ENCODE assay signal across 12 cellular contexts in the genomic region with DNA sequence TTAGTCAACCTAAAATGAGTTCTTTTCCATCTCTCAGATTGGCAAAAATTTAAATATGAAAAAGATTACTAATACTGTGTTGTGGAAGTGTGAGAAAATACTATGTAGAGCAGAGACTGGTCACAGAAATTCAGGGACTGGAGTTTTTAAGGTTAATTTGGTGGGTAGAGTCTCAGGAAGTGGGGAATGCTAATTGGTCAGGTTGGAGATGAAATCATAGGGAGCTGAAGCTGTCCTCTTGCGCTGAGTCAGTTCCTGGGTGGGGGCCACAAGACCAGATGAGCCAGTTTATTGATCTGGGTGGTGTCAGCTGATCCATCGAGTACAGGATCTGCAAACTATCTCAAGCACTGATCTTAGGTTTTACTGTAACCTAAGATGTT. TPM values are rescaled to one million over a fixed set of nuclear protein-coding genes. Genes with fewer than 3 reads are reported as not detected.
DNase-seq lines count a peak whose midpoint lies in the region; ATAC-seq and TF ChIP-seq lines count a peak whose summit lies in the region.
"Had no signal": no experiment of that assay in that cellular context is flagged by ENCODE, and none has a peak within 500 bp of the region (broad histone marks: within the 10 kb centered on the region; RNA-seq: fewer than 3 reads in every experiment).

No MANE protein-coding gene starts in this region.

- H3K9me3 Mint-ChIP-seq in activated CD8-positive, alpha-beta memory T cell treated with anti-CD3 and anti-CD28 coated beads, Interleukin-2, amount 10 ng/mL, durations not matched to agents 7 days and 5 days (ENCODE audit: low read depth), result no peaks in the 10 kb centered on the region

- no peak for TF ChIP-seq EP300 in tibial nerve (IDR thresholded peaks at IDR 0.05)

- H3K4me2 ChIP-seq in smooth muscle cell, result no peak overlapping the region

- no peaks in the 10 kb centered on the region for H3K36me3 Mint-ChIP-seq in activated CD8-positive, alpha-beta memory T cell treated with anti-CD3 and anti-CD28 coated beads, Interleukin-2, amount 10 ng/mL, durations not matched to agents 7 days and 5 days
- H3K36me3 Mint-ChIP-seq in T-helper 17 cell (ENCODE audit: low read depth), result no peaks in the 10 kb centered on the region

- peak; percentile 52 for DNase-seq in activated CD8-positive, alpha-beta memory T cell treated with anti-CD3 and anti-CD28 coated beads, Interleukin-2, amount 10 ng/mL, durations not matched to agents 7 days and 5 days
- no peak for DNase-seq in activated CD8-positive, alpha-beta memory T cell treated with anti-CD3 and anti-CD28 coated beads for 24 hours
- DNase-seq in T-helper 17 cell (peak in 1 of 3 donors; percentile 13), body of pancreas (peak in 3 of 4 donors; percentile 16 to 36 (median 19)), smooth muscle cell (lab: John Stamatoyannopoulos, UW; ENCODE audit: unreplicated experiment) (no peak), HAP-1 (ENCODE audit: low spot score in 2 of 2) (no peak), tibial nerve (ENCODE audit: low spot score in 2 of 2) (no peak), hypothalamus (lab: John Stamatoyannopoulos, UW) (no peak)
- DNase-seq: GOT3, left ventricle myocardium superior had no signal

- CTCF ChIA-PET in activated CD8-positive, alpha-beta memory T cell treated with anti-CD3 and anti-CD28 coated beads, Interleukin-2, amount 10 ng/mL, durations not matched to agents 7 days and 5 days (lab: Charles Lee), result interaction anchor here (1.2 to 2.6 kb wide), 3 partner anchors 35 to 62 kb away, joined by 4 to 6 read pairs (median 5); a partner anchor contains a TSS

- TF ChIP-seq CTCF in body of pancreas (IDR thresholded peaks at IDR 0.05) (no peak), smooth muscle cell (IDR thresholded peaks at IDR 0.05; ENCODE audit: borderline replicate concordance, insufficient read depth, poor library complexity, severe bottlenecking) (no peak), tibial nerve (IDR thresholded peaks at IDR 0.05) (no peak)

- H3K4me1 Mint-ChIP-seq in activated CD8-positive, alpha-beta memory T cell treated with anti-CD3 and anti-CD28 coated beads, Interleukin-2, amount 10 ng/mL, durations not matched to agents 7 days and 5 days, result peaks cover 43% of the 10 kb centered on the region
- H3K4me1 Mint-ChIP-seq in T-helper 17 cell, result peaks cover 40% of the 10 kb centered on the region

- H3K4me3 Mint-ChIP-seq in activated CD8-positive, alpha-beta memory T cell treated with anti-CD3 and anti-CD28 coated beads, Interleukin-2, amount 10 ng/mL, durations not matched to agents 7 days and 5 days, result no peak overlapping the region
- H3K4me3 Mint-ChIP-seq in T-helper 17 cell, result peak overlapping the region; percentile 63

- H3K27me3 Mint-ChIP-seq in activated CD8-positive, alpha-beta memory T cell treated with anti-CD3 and anti-CD28 coated beads, Interleukin-2, amount 10 ng/mL, durations not matched to agents 7 days and 5 days, result no peaks in the 10 kb centered on the region
- H3K27me3 Mint-ChIP-seq in T-helper 17 cell, result no peaks in the 10 kb centered on the region

- H3K27ac Mint-ChIP-seq in activated CD8-positive, alpha-beta memory T cell treated with anti-CD3 and anti-CD28 coated beads, Interleukin-2, amount 10 ng/mL, durations not matched to agents 7 days and 5 days, result peak overlapping the region; percentile 71
- peak overlapping the region; percentile 89 for H3K27ac Mint-ChIP-seq in T-helper 17 cell

- no peaks in the 10 kb centered on the region for H3F3A ChIP-seq in smooth muscle cell (ENCODE audit: low read depth)

- no peaks in the 10 kb centered on the region for H4K20me1 ChIP-seq in smooth muscle cell (ENCODE audit: low read depth)

- peak; percentile 29 for ATAC-seq in activated CD8-positive, alpha-beta memory T cell treated with anti-CD3 and anti-CD28 coated beads, Interleukin-2, amount 10 ng/mL, durations not matched to agents 7 days and 5 days
- no peak for ATAC-seq in T-helper 17 cell
- ATAC-seq in body of pancreas, result peak; percentile 40
- ATAC-seq: left ventricle myocardium superior had no signal

- no peaks in the 10 kb centered on the region for H3K27me3 ChIP-seq in body of pancreas
- no peaks in the 10 kb centered on the region for H3K27me3 ChIP-seq in smooth muscle cell (ENCODE audit: low read depth)
- no peaks in the 10 kb centered on the region for H3K27me3 ChIP-seq in HAP-1 (ENCODE audit: low read depth)
- no peaks in the 10 kb centered on the region for H3K27me3 ChIP-seq in tibial nerve
- H3K27me3 ChIP-seq: breast epithelium had no signal

- H3K4me1 ChIP-seq in body of pancreas (peaks cover 35% of the 10 kb centered on the region), smooth muscle cell (ENCODE audit: low read depth) (no peaks in the 10 kb centered on the region), HAP-1 (no peaks in the 10 kb centered on the region; the same call in 1 of the 2 replicates), tibial nerve (no peaks in the 10 kb centered on the region)
- H3K4me1 ChIP-seq: breast epithelium had no signal

- H3K79me2 ChIP-seq in smooth muscle cell (ENCODE audit: low read depth), result no peaks in the 10 kb centered on the region

- in situ Hi-C loops in HAP-1 (cut with MboI; ENCODE audit: low sequenced_read_pairs), result no loop called here

- TF ChIP-seq POLR2A in body of pancreas (IDR thresholded peaks at IDR 0.05), result no peak
- TF ChIP-seq POLR2A in tibial nerve (IDR thresholded peaks at IDR 0.05), result no peak

- H3K36me3 ChIP-seq in body of pancreas (replicated peaks in 1 of 2; ENCODE audit: insufficient read depth in 1 of 2, low read depth in 2 of 2) (no peaks in the 10 kb centered on the region), smooth muscle cell (ENCODE audit: low read depth) (no peaks in the 10 kb centered on the region), HAP-1 (replicated peaks) (no peaks in the 10 kb centered on the region), tibial nerve (no peaks in the 10 kb centered on the region)
- H3K36me3 ChIP-seq: breast epithelium had no signal

- intact Hi-C loops in body of pancreas (cut with DNase I), result no loop called here

- H3K9me3 ChIP-seq in T-helper 17 cell (ENCODE audit: control insufficient read depth, low read length, poor library complexity, severe bottlenecking) (no peaks in the 10 kb centered on the region), body of pancreas (no peaks in the 10 kb centered on the region), smooth muscle cell (replicated peaks; ENCODE audit: low read depth) (no peaks in the 10 kb centered on the region), HAP-1 (no peaks in the 10 kb centered on the region), tibial nerve (no peaks in the 10 kb centered on the region)
- H3K9me3 ChIP-seq: breast epithelium had no signal

- no peak overlapping the region for H3K4me3 ChIP-seq in body of pancreas
- no peak overlapping the region for H3K4me3 ChIP-seq in smooth muscle cell
- H3K4me3 ChIP-seq in HAP-1, result no peak overlapping the region
- no peak overlapping the region for H3K4me3 ChIP-seq in tibial nerve
- H3K4me3 ChIP-seq: breast epithelium had no signal

- no peak overlapping the region for H2AFZ ChIP-seq in smooth muscle cell (ENCODE audit: low read depth)

- H3K9ac ChIP-seq in smooth muscle cell (ENCODE audit: low read depth), result no peak overlapping the region

- H3K27ac ChIP-seq in body of pancreas (no peak overlapping the region), smooth muscle cell (ENCODE audit: low read depth) (peak overlapping the region; percentile 1), tibial nerve (no peak overlapping the region)
- H3K27ac ChIP-seq: breast epithelium had no signal

- WGBS in body of pancreas, 2 donors, result 4 to 6% methylated on average over 2 of the region's 2 CpGs
- WGBS in smooth muscle cell (ENCODE audit: low lambda C conversion rate), result 23% methylated on average over 2 of the region's 2 CpGs
- 17 to 30% methylated on average over 2 of the region's 2 CpGs for WGBS in tibial nerve, 2 donors

RNA-seq across cellular contexts. Expression of a gene that starts 29.4 kb away (rescaled TPM):
- under 1 TPM; 0.93 to 0.98 TPM for total RNA-seq in activated CD8-positive, alpha-beta memory T cell treated with anti-CD3 and anti-CD28 coated beads, Interleukin-2, amount 10 ng/mL, durations not matched to agents 7 days and 5 days
- total RNA-seq in T-helper 17 cell, result 1 to 10 TPM; 5.4 to 6.1 TPM
- total RNA-seq in body of pancreas, result 1 to 10 TPM; 4.7 to 5.6 TPM
- total RNA-seq in smooth muscle cell, result 1.2 and 2.0 TPM in 2 replicates
- polyA plus RNA-seq in smooth muscle cell, result 2.0 and 2.6 TPM in 2 replicates
- total RNA-seq in tibial nerve, result 10 to 100 TPM in 1 of 4 donors, 1 to 10 TPM in 3; 5.4 to 11.0 (median 6.8) TPM

RNA-seq across cellular contexts. Expression of a gene that starts 35.1 kb away (rescaled TPM):
- 10 to 100 TPM; 23.8 to 34.7 TPM for total RNA-seq in activated CD8-positive, alpha-beta memory T cell treated with anti-CD3 and anti-CD28 coated beads, Interleukin-2, amount 10 ng/mL, durations not matched to agents 7 days and 5 days
- 10 to 100 TPM; 55.0 to 70.6 TPM for total RNA-seq in T-helper 17 cell
- total RNA-seq in body of pancreas, result 10 to 100 TPM; 10.1 to 15.2 TPM
- 42.7 and 77.5 TPM in 2 replicates for total RNA-seq in smooth muscle cell
- polyA plus RNA-seq in smooth muscle cell, result 18.3 and 18.8 TPM in 2 replicates
- 10 to 100 TPM; 12.3 to 24.3 (median 16.9) TPM for total RNA-seq in tibial nerve

RNA-seq across cellular contexts. Expression of a gene that starts 56.8 kb away (rescaled TPM):
- under 1 TPM; 0.35 to 0.64 TPM for total RNA-seq in activated CD8-positive, alpha-beta memory T cell treated with anti-CD3 and anti-CD28 coated beads, Interleukin-2, amount 10 ng/mL, durations not matched to agents 7 days and 5 days
- total RNA-seq in T-helper 17 cell, result 1 to 10 TPM; 2.0 to 9.4 TPM
- total RNA-seq in body of pancreas, result not detected
- 0.09 TPM in 1 of 2 replicates, not detected in the other for total RNA-seq in smooth muscle cell
- polyA plus RNA-seq in smooth muscle cell, result not detected in 2 replicates
- total RNA-seq in tibial nerve, result under 1 TPM in 2 of 4 donors, not detected in 2; 0.44 to 0.90 TPM
- polyA plus RNA-seq: AG04450 had no signal

Comparison
In these comparisons a context has a peak if more than half of its experiments do, and no peak if none do; other contexts are left out.
1. DNase-seq: peak in activated CD8-positive, alpha-beta memory T cell treated with anti-CD3 and anti-CD28 coated beads, Interleukin-2, amount 10 ng/mL, durations not matched to agents 7 days and 5 days (single experiment) and body of pancreas (3 of 4); none in activated CD8-positive, alpha-beta memory T cell treated with anti-CD3 and anti-CD28 coated beads for 24 hours (single experiment), smooth muscle cell (single experiment), HAP-1 (0 of 2), tibial nerve (0 of 2) and hypothalamus (0 of 51).